In genomic region chr7:131895541-131896173, GRCh38 we compare ENCODE assay signal across 1 cellular context.
A peak's percentile ranks its signal among the peaks of the same experiment; 100 is the strongest.
TF ChIP-seq lines count a peak whose summit lies in the region.

No MANE protein-coding gene starts in this region.

TF ChIP-seq in SK-N-SH, 30 proteins besides CTCF, POLR2A, EP300 and RAD21 (continued from another document):
- TF ChIP-seq TEAD4 (IDR thresholded peaks at IDR 0.05; ENCODE audit: borderline replicate concordance, insufficient read depth): peak; percentile 98
- peak; percentile 97 for TF ChIP-seq FOXM1 (IDR thresholded peaks at IDR 0.05; ENCODE audit: low read depth)
- peak; percentile 71 for TF ChIP-seq POLR2AphosphoS5 (IDR thresholded peaks at IDR 0.05; ENCODE audit: low read depth, low read length)
- no peak for TF ChIP-seq MXI1 (IDR thresholded peaks at IDR 0.05; ENCODE audit: low read depth, low read length)
- no peak for TF ChIP-seq USF2 (IDR thresholded peaks at IDR 0.05; ENCODE audit: borderline replicate concordance, low read depth, low read length)
- TF ChIP-seq MAX (IDR thresholded peaks at IDR 0.05; ENCODE audit: low read depth): peak; percentile 64; the same call in 1 of the 2 replicates
- TF ChIP-seq FOSL2 (IDR thresholded peaks at IDR 0.05; ENCODE audit: borderline replicate concordance, low read depth): peak; percentile 100
- no peak; the same call in 1 of the 2 replicates for TF ChIP-seq ELF1 (IDR thresholded peaks at IDR 0.05)
- TF ChIP-seq SIN3A (IDR thresholded peaks at IDR 0.05; ENCODE audit: borderline replicate concordance, low read depth, low read length): no peak
- peak; percentile 97 for TF ChIP-seq RXRA (IDR thresholded peaks at IDR 0.05; ENCODE audit: borderline replicate concordance, low read depth)
- peak; percentile 94 for TF ChIP-seq NFIC (IDR thresholded peaks at IDR 0.05; ENCODE audit: borderline replicate concordance)
- peak; percentile 52 for TF ChIP-seq GABPA (IDR thresholded peaks at IDR 0.05; ENCODE audit: low read depth)
- TF ChIP-seq EZH2phosphoT487 (IDR thresholded peaks at IDR 0.05; ENCODE audit: borderline replicate concordance, low read depth): no peak
- peak; percentile 98 for TF ChIP-seq PBX3 (IDR thresholded peaks at IDR 0.05)
- TF ChIP-seq GATA2 (CRISPR knock-in tag; IDR thresholded peaks at IDR 0.05): no peak
- TF ChIP-seq JUND (IDR thresholded peaks at IDR 0.05): peak; percentile 100
- peak; percentile 69 for TF ChIP-seq MEF2A (IDR thresholded peaks at IDR 0.05; ENCODE audit: borderline replicate concordance, low read depth)
- TF ChIP-seq REST (IDR thresholded peaks at IDR 0.05; ENCODE audit: low read depth, low read length): peak; percentile 70; the same call in 1 of the 2 replicates
- TF ChIP-seq CHD2 (IDR thresholded peaks at IDR 0.05; ENCODE audit: low read length, partially characterized antibody): no peak
- peak; percentile 10; the same call in 1 of the 2 replicates for TF ChIP-seq TAF1 (IDR thresholded peaks at IDR 0.05; ENCODE audit: borderline replicate concordance, low read depth, low read length)
TF ChIP-seq in SK-N-SH: peak in this region for 15.
